24 cellular contexts compared by ENCODE assay signal in genomic region chr7:33624172-33624571, GRCh38.
"Had no signal": no experiment of that assay in that cellular context is flagged by ENCODE, and none has a peak within 500 bp of the region (broad histone marks: within the 10 kb centered on the region; RNA-seq: fewer than 3 reads in every experiment).

No MANE protein-coding gene starts in this region.

- H3K36me3 ChIP-seq: esophagus squamous epithelium, gastrocnemius medialis, neural progenitor cell, thoracic aorta, upper lobe of left lung had no signal

- H3K27ac ChIP-seq: esophagus squamous epithelium, gastrocnemius medialis, neural progenitor cell, parathyroid adenoma, thoracic aorta, tibial nerve, upper lobe of left lung had no signal

- H3K9ac ChIP-seq: neural progenitor cell, parathyroid adenoma had no signal

- DNase-seq: cortex of kidney; effector memory CD8-positive, alpha-beta T cell; erythroblast; esophagus squamous epithelium; foreskin fibroblast; gastrocnemius medialis; head of caudate nucleus; naive B cell; stimulated activated CD4-positive, alpha-beta T cell treated with anti-CD3 and anti-CD28 coated beads, Interleukin-2, amount 100 ng/mL, for 24 hours; stimulated activated CD4-positive, alpha-beta T cell treated with anti-CD3 and anti-CD28 coated beads, Interleukin-4, amount 100 ng/mL, for 24 hours; stimulated activated naive CD8-positive, alpha-beta T cell treated with anti-CD3 and anti-CD28 coated beads, Interleukin-15, Interleukin-2, amounts not matched to agents 100 U/mL and 50 U/mL, for 24 hours; substantia nigra; upper lobe of left lung had no signal

- H3K4me1 Mint-ChIP-seq: memory B cell; naive B cell; neural progenitor cell; stimulated activated memory B cell treated with anti-CD40 and anti-IgM and Interleukin-4, amounts not matched to agents 10 μg/mL and 1 μg/mL and 100 μg/mL, for 72 hours had no signal

- H3K9me3 ChIP-seq: gastrocnemius medialis, thoracic aorta had no signal

- H3K4me3 Mint-ChIP-seq: effector memory CD8-positive, alpha-beta T cell; memory B cell; naive B cell; nephron; neural progenitor cell; stimulated activated memory B cell treated with anti-CD40 and anti-IgM and Interleukin-4, amounts not matched to agents 10 μg/mL and 1 μg/mL and 100 μg/mL, for 72 hours had no signal

- H3K27me3 ChIP-seq: esophagus squamous epithelium, gastrocnemius medialis, neural progenitor cell, tibial nerve, upper lobe of left lung had no signal

- H2AFZ ChIP-seq: neural progenitor cell, parathyroid adenoma had no signal

- ATAC-seq: effector memory CD8-positive, alpha-beta T cell; gastrocnemius medialis; left lobe of liver; sciatic nerve; stimulated activated memory B cell treated with anti-CD40 and anti-IgM and Interleukin-4, amounts not matched to agents 10 μg/mL and 1 μg/mL and 100 μg/mL, for 72 hours; stimulated activated naive CD8-positive, alpha-beta T cell treated with anti-CD3 and anti-CD28 coated beads, Interleukin-15, Interleukin-2, amounts not matched to agents 100 U/mL and 50 U/mL, for 24 hours had no signal

- H3K4me3 ChIP-seq: esophagus squamous epithelium, gastrocnemius medialis, lung, neural progenitor cell, thoracic aorta, tibial nerve, upper lobe of left lung had no signal

- H3K4me2 ChIP-seq: neural progenitor cell had no signal

- H3K79me2 ChIP-seq: parathyroid adenoma had no signal

- H3K27me3 Mint-ChIP-seq: effector memory CD8-positive, alpha-beta T cell; memory B cell; naive B cell; progenitor cell of endocrine pancreas; stimulated activated memory B cell treated with anti-CD40 and anti-IgM and Interleukin-4, amounts not matched to agents 10 μg/mL and 1 μg/mL and 100 μg/mL, for 72 hours had no signal

- H3K27ac Mint-ChIP-seq: effector memory CD8-positive, alpha-beta T cell; memory B cell; naive B cell; nephron; neural progenitor cell; progenitor cell of endocrine pancreas; stimulated activated memory B cell treated with anti-CD40 and anti-IgM and Interleukin-4, amounts not matched to agents 10 μg/mL and 1 μg/mL and 100 μg/mL, for 72 hours had no signal

- H3K4me1 ChIP-seq: esophagus squamous epithelium, gastrocnemius medialis, parathyroid adenoma, tibial nerve, upper lobe of left lung had no signal
